In the genomic region with DNA sequence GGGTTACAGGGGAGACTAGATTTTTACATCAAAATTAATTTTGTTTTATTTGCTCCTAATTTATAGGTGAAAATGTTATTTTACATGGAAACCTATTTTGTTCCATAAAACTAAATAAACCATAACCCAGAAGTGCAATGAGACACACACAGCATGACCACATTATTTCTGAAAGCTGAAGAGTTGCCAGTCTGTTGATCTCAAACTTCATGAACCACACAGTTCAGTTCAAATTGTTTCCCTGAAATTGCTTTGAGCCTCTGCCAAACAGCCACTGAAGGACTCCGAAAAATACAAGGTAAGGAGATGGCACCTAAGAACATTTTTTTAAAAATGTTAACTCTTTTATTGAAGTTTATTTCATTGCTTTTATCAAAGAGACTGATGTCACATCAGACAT, we compare ENCODE assay signal across 22 cellular contexts. TPM values are rescaled to one million over a fixed set of nuclear protein-coding genes. Genes with fewer than 3 reads are reported as not detected.
DNase-seq lines count a peak whose midpoint lies in the region; ATAC-seq and TF ChIP-seq lines count a peak whose summit lies in the region.
"Had no signal": no experiment of that assay in that cellular context is flagged by ENCODE, and none has a peak within 500 bp of the region (broad histone marks: within the 10 kb centered on the region; RNA-seq: fewer than 3 reads in every experiment).

No MANE protein-coding gene starts in this region.

- no peak overlapping the region for H4K91ac ChIP-seq in H9 (ENCODE audit: insufficient read length, low read depth, low read length)

- H2BK5ac ChIP-seq in H9 (ENCODE audit: insufficient read length, low read length) = no peak overlapping the region

- no peak overlapping the region for H2BK15ac ChIP-seq in H9 (ENCODE audit: low read depth, low read length)

- H3K27ac Mint-ChIP-seq in stimulated activated memory B cell treated with anti-CD40 and anti-IgM and Interleukin-4, amounts not matched to agents 10 μg/mL and 1 μg/mL and 100 μg/mL, for 72 hours = peak overlapping the region; percentile 54
- H3K27ac Mint-ChIP-seq in H9 = no peak overlapping the region
- H3K27ac Mint-ChIP-seq: CD4-positive, alpha-beta T cell; T-cell had no signal

- no peaks in the 10 kb centered on the region for H3K27me3 ChIP-seq in H9 (ENCODE audit: insufficient read depth, low read length)
- H3K27me3 ChIP-seq: Peyer's patch had no signal

- no peaks in the 10 kb centered on the region for H3K23me2 ChIP-seq in H9 (ENCODE audit: insufficient read length, low read depth, low read length, poor library complexity, severe bottlenecking)

- H2BK20ac ChIP-seq in H9 (ENCODE audit: low read depth, low read length, poor library complexity, severe bottlenecking) = no peak overlapping the region

- H3K56ac ChIP-seq in H9 (ENCODE audit: insufficient read length, low read depth, low read length) = no peak overlapping the region

- H3K79me1 ChIP-seq in H9 (ENCODE audit: insufficient read depth, low read depth, low read length, poor library complexity, severe bottlenecking) = no peaks in the 10 kb centered on the region

- no peaks in the 10 kb centered on the region for H3K36me3 Mint-ChIP-seq in stimulated activated memory B cell treated with anti-CD40 and anti-IgM and Interleukin-4, amounts not matched to agents 10 μg/mL and 1 μg/mL and 100 μg/mL, for 72 hours
- no peaks in the 10 kb centered on the region for H3K36me3 Mint-ChIP-seq in H9 (ENCODE audit: insufficient read depth in 1 of 3, low read depth in 3 of 3)
- H3K36me3 Mint-ChIP-seq: T-cell had no signal

- H3K23ac ChIP-seq in H9 (ENCODE audit: insufficient read length, low read depth, low read length) = no peak overlapping the region

- WGBS in H9 (ENCODE audit: extremely low coverage, insufficient read length, low lambda C conversion rate) = no CpG with 5 or more reads among the region's 1 CpG

- peaks cover 31% of the 10 kb centered on the region for H3K4me1 Mint-ChIP-seq in stimulated activated memory B cell treated with anti-CD40 and anti-IgM and Interleukin-4, amounts not matched to agents 10 μg/mL and 1 μg/mL and 100 μg/mL, for 72 hours
- H3K4me1 Mint-ChIP-seq in H9 = peaks cover 13 to 19% of the 10 kb centered on the region in 2 experiments
- H3K4me1 Mint-ChIP-seq: T-cell had no signal

- no peak overlapping the region for H3K14ac ChIP-seq in H9 (ENCODE audit: insufficient read depth, low read length)

- TF ChIP-seq CTCF in H9 (conservative IDR thresholded peaks at IDR 0.05) = no peak

- peaks cover 2% of the 10 kb centered on the region for H3K9me3 Mint-ChIP-seq in stimulated activated memory B cell treated with anti-CD40 and anti-IgM and Interleukin-4, amounts not matched to agents 10 μg/mL and 1 μg/mL and 100 μg/mL, for 72 hours
- no peaks in the 10 kb centered on the region for H3K9me3 Mint-ChIP-seq in H9
- H3K9me3 Mint-ChIP-seq: CD4-positive, alpha-beta T cell; T-cell had no signal

- H3K27ac ChIP-seq in H9 (ENCODE audit: insufficient read length, low read depth, low read length) = no peak overlapping the region

- H3T11ph ChIP-seq in H9 (ENCODE audit: low read length) = no peak overlapping the region

- no peak overlapping the region for H2AK5ac ChIP-seq in H9 (ENCODE audit: insufficient read length, low read length)

- no peak overlapping the region for H3K18ac ChIP-seq in H9 (ENCODE audit: insufficient read length, low read depth, low read length)

- no peak overlapping the region for H4K5ac ChIP-seq in H9 (ENCODE audit: insufficient read length, low read depth, low read length)

- no peak overlapping the region for H3K9ac ChIP-seq in H9 (ENCODE audit: extremely low read depth, insufficient read length, low read length)

- no peaks in the 10 kb centered on the region for H3K9me3 ChIP-seq in H9 (ENCODE audit: control insufficient read depth, low read depth, low read length)
- H3K9me3 ChIP-seq: Caco-2, Peyer's patch had no signal

- H2BK120ac ChIP-seq in H9 (ENCODE audit: low read depth, low read length, poor library complexity, severe bottlenecking) = no peak overlapping the region

- no peak overlapping the region for H2BK12ac ChIP-seq in H9 (ENCODE audit: insufficient read length, low read depth, low read length)

- DNase-seq in DMS79 treated with DMSO at 0.1 percent for 48 hours (lab: John Stamatoyannopoulos, UW) (peak; percentile 6), DMS79 (lab: John Stamatoyannopoulos, UW) (no peak), M059J (ENCODE audit: low read depth) (peak; percentile 27), astrocyte of the hippocampus (ENCODE audit: low read depth, low spot score) (peak; percentile 46), OCI-M2 (lab: John Stamatoyannopoulos, UW; ENCODE audit: unreplicated experiment) (no peak), H9 (no peak)
- DNase-seq: 8988T; Caco-2; CD4-positive, alpha-beta T cell; DMS153; GOT3; KBM-7; MV-4-11; NCI-H1417; NCI-H1930; NCI-H226; NCI-H524; NCI-H82; T-cell had no signal

- no peaks in the 10 kb centered on the region; the same call in 1 of the 2 replicates for H3K4me1 ChIP-seq in H9 (ENCODE audit: insufficient read depth, low read length)

- no peak overlapping the region for H3K4me3 Mint-ChIP-seq in stimulated activated memory B cell treated with anti-CD40 and anti-IgM and Interleukin-4, amounts not matched to agents 10 μg/mL and 1 μg/mL and 100 μg/mL, for 72 hours
- no peak overlapping the region for H3K4me3 Mint-ChIP-seq in H9
- H3K4me3 Mint-ChIP-seq: CD4-positive, alpha-beta T cell; T-cell had no signal

- no peak overlapping the region for H2AFZ ChIP-seq in H9 (ENCODE audit: low read length)

- H3K4ac ChIP-seq in H9 (ENCODE audit: low read depth, low read length) = no peak overlapping the region

- ATAC-seq in stimulated activated memory B cell treated with anti-CD40 and anti-IgM and Interleukin-4, amounts not matched to agents 10 μg/mL and 1 μg/mL and 100 μg/mL, for 72 hours = no peak
- ATAC-seq in GM19395 (IDR thresholded peaks at IDR 0.05; ENCODE audit: unreplicated experiment) = no peak
- ATAC-seq: T-cell had no signal

- H3K79me2 ChIP-seq in H9 (ENCODE audit: insufficient read depth, low read length) = no peaks in the 10 kb centered on the region

- no peak overlapping the region for H3K4me2 ChIP-seq in H9 (ENCODE audit: insufficient read depth, insufficient read length, low read length)

- H3K27me3 Mint-ChIP-seq in stimulated activated memory B cell treated with anti-CD40 and anti-IgM and Interleukin-4, amounts not matched to agents 10 μg/mL and 1 μg/mL and 100 μg/mL, for 72 hours = no peaks in the 10 kb centered on the region
- H3K27me3 Mint-ChIP-seq in H9 (ENCODE audit: low read depth) = no peaks in the 10 kb centered on the region
- H3K27me3 Mint-ChIP-seq: CD4-positive, alpha-beta T cell; T-cell had no signal

- no peak overlapping the region for H4K8ac ChIP-seq in H9 (replicated peaks; ENCODE audit: insufficient read length, low read depth, low read length)

- no peaks in the 10 kb centered on the region for H4K20me1 ChIP-seq in H9 (ENCODE audit: control insufficient read depth, insufficient read depth, insufficient read length)

RNA-seq across cellular contexts. Expression of gene ITGB8, which starts 25.0 kb away (rescaled TPM):
- total RNA-seq in M059J (2014; rRNA removed; shearing (Covaris generic)) = 18.4 and 24.3 TPM in 2 replicates
- 7.1 and 7.6 TPM in 2 replicates for total RNA-seq in H9 (2021)
- total RNA-seq: CD4-positive, alpha-beta T cell had no signal

Comparison
In these comparisons a context has a peak if more than half of its experiments do, and no peak if none do; other contexts are left out.
1. DNase-seq: peak in DMS79 treated with DMSO at 0.1 percent for 48 hours (single experiment), M059J (single experiment) and astrocyte of the hippocampus (single experiment); none in DMS79 (single experiment), OCI-M2 (single experiment) and H9 (single experiment).